In genomic region chr7:124800386-124800785, GRCh38 we compare ENCODE assay signal across 27 cellular contexts. TPM values are rescaled to one million over a fixed set of nuclear protein-coding genes. Genes with fewer than 3 reads are reported as not detected.
"Had no signal": no experiment of that assay in that cellular context is flagged by ENCODE, and none has a peak within 500 bp of the region (broad histone marks: within the 10 kb centered on the region; RNA-seq: fewer than 3 reads in every experiment).

No MANE protein-coding gene starts in this region.

- H3K79me2 ChIP-seq: parathyroid adenoma had no signal

- H3K36me3 ChIP-seq: colonic mucosa, gastrocnemius medialis, transverse colon had no signal

- H3K9me3 ChIP-seq: colonic mucosa, gastrocnemius medialis, psoas muscle, testis, transverse colon had no signal

- H3K4me1 ChIP-seq: colonic mucosa, gastrocnemius medialis, parathyroid adenoma, psoas muscle, testis, transverse colon had no signal

- ATAC-seq: activated naive CD4-positive, alpha-beta T cell treated with anti-CD3 and anti-CD28 coated beads, Interleukin-2, amount 50 U/mL, for 72 hours; activated T-cell treated with anti-CD3 and anti-CD28 coated beads, Interleukin-2, amount 50 U/mL, for 72 hours; gastrocnemius medialis; left cardiac atrium; naive thymus-derived CD4-positive, alpha-beta T cell; psoas muscle; stimulated activated naive CD8-positive, alpha-beta T cell treated with anti-CD3 and anti-CD28 coated beads, Interleukin-15, Interleukin-2, amounts not matched to agents 100 U/mL and 50 U/mL, for 24 hours had no signal

- H3K9ac ChIP-seq: parathyroid adenoma had no signal

- H3K4me3 ChIP-seq: colonic mucosa, gastrocnemius medialis, psoas muscle, testis, transverse colon had no signal

- H3K27ac ChIP-seq: colonic mucosa, epithelial cell of prostate, gastrocnemius medialis, parathyroid adenoma, psoas muscle, testis, transverse colon, VCaP had no signal

- H3K27me3 ChIP-seq: colonic mucosa, gastrocnemius medialis, testis, transverse colon had no signal

- DNase-seq: activated CD4-positive, alpha-beta T cell treated with anti-CD3 and anti-CD28 coated beads for 4 hours; activated CD4-positive, alpha-beta T cell treated with anti-CD3 and anti-CD28 coated beads, Interleukin-2, amount 50 U/mL, for 4 hours; activated naive CD4-positive, alpha-beta T cell; activated T-cell treated with anti-CD3 and anti-CD28 coated beads for 4 hours; activated T-cell treated with anti-CD3 and anti-CD28 coated beads, Interleukin-2, amount 50 U/mL, for 72 hours; cerebellar nuclear complex; colonic mucosa; effector CD8-positive, alpha-beta T cell; gastrocnemius medialis; glutamatergic neuron; left cardiac atrium; mammary epithelial cell; midbrain; naive thymus-derived CD4-positive, alpha-beta T cell; nucleus accumbens; psoas muscle; stimulated activated CD4-positive, alpha-beta T cell treated with anti-CD3 and anti-CD28 coated beads, Interleukin-15, amount 100 ng/mL, for 24 hours; stimulated activated naive CD8-positive, alpha-beta T cell treated with anti-CD3 and anti-CD28 coated beads, Interleukin-15, Interleukin-2, amounts not matched to agents 100 U/mL and 50 U/mL, for 24 hours; testis; transverse colon had no signal

- H2AFZ ChIP-seq: parathyroid adenoma had no signal

- FAIRE-seq: endometrium, keratinocyte, urothelium cell line had no signal

RNA-seq across cellular contexts. Expression of gene GPR37, which starts 34.8 kb away (rescaled TPM):
- total RNA-seq: activated naive CD4-positive, alpha-beta T cell treated with anti-CD3 and anti-CD28 coated beads, Interleukin-2, amount 50 U/mL, for 72 hours; activated T-cell treated with anti-CD3 and anti-CD28 coated beads, Interleukin-2, amount 50 U/mL, for 72 hours; naive thymus-derived CD4-positive, alpha-beta T cell had no signal
- polyA plus RNA-seq: naive thymus-derived CD4-positive, alpha-beta T cell had no signal
